In genomic region chr1:173701299-173701698, GRCh38 we compare ENCODE assay signal across 5 cellular contexts. TPM values are rescaled to one million over a fixed set of nuclear protein-coding genes. Genes with fewer than 3 reads are reported as not detected.
"Had no signal": no experiment of that assay in that cellular context is flagged by ENCODE, and none has a peak within 500 bp of the region (broad histone marks: within the 10 kb centered on the region; RNA-seq: fewer than 3 reads in every experiment).

No MANE protein-coding gene starts in this region.

RNA-seq across cellular contexts. Expression of gene ANKRD45, which starts 31.6 kb away (rescaled TPM):
- total RNA-seq: naive thymus-derived CD8-positive, alpha-beta T cell; natural killer cell; natural killer cell treated with Interleukin-12 subunit alpha and Interleukin-12 subunit beta and Interleukin-15 and Interleukin-18, amount 100 ng/mL, for 72 hours; psoas muscle; skeletal muscle tissue had no signal
- polyA plus RNA-seq: naive thymus-derived CD8-positive, alpha-beta T cell had no signal
